2 cellular contexts compared by ENCODE assay signal in the genomic region with DNA sequence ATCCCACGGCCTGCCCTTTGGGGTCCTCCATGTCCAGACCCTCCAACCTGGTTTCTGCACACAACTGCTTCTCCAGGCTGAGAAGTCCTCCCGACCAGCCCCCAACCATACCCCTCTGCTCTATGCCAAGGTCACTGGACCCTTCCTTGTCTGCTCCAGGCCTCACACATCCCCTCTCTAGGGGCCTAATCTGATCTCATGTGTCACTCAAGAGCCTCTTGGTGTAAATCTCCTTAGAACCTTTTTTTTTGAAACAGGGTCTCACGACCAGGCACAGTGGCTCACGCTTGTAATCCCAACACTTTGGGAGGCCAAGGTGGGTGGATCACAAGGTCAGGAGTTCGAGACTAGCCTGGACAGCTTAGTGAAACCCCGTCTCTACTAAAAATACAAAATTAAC.
TF ChIP-seq lines count a peak whose summit lies in the region.

No MANE protein-coding gene starts in this region.

TF ChIP-seq in HCT116, 20 proteins besides CTCF, POLR2A, EP300 and RAD21 (continued from another document):
- TF ChIP-seq ELF1 (IDR thresholded peaks at IDR 0.05; ENCODE audit: borderline replicate concordance, low read depth) (no peak), EGR1 (IDR thresholded peaks at IDR 0.05; ENCODE audit: low read depth) (no peak), CBX3 (IDR thresholded peaks at IDR 0.05; ENCODE audit: low read depth) (no peak), ZNF274 (IDR thresholded peaks at IDR 0.05; ENCODE audit: low read depth, low read length) (no peak), JUND (IDR thresholded peaks at IDR 0.05) (no peak), POLR2AphosphoS5 (IDR thresholded peaks at IDR 0.05; ENCODE audit: low read depth, low read length) (no peak), YY1 (IDR thresholded peaks at IDR 0.05; ENCODE audit: extremely low read depth, insufficient replicate concordance, low read depth, low read length) (no peak), SRF (IDR thresholded peaks at IDR 0.05; ENCODE audit: low read depth) (no peak), CEBPB (IDR thresholded peaks at IDR 0.05; ENCODE audit: low read depth) (no peak), EZH2phosphoT487 (IDR thresholded peaks at IDR 0.05; ENCODE audit: borderline replicate concordance) (no peak), SP1 (IDR thresholded peaks at IDR 0.05; ENCODE audit: low read depth) (no peak), EZH2 (IDR thresholded peaks at IDR 0.05) (no peak)
- TF ChIP-seq, protein P1, sequence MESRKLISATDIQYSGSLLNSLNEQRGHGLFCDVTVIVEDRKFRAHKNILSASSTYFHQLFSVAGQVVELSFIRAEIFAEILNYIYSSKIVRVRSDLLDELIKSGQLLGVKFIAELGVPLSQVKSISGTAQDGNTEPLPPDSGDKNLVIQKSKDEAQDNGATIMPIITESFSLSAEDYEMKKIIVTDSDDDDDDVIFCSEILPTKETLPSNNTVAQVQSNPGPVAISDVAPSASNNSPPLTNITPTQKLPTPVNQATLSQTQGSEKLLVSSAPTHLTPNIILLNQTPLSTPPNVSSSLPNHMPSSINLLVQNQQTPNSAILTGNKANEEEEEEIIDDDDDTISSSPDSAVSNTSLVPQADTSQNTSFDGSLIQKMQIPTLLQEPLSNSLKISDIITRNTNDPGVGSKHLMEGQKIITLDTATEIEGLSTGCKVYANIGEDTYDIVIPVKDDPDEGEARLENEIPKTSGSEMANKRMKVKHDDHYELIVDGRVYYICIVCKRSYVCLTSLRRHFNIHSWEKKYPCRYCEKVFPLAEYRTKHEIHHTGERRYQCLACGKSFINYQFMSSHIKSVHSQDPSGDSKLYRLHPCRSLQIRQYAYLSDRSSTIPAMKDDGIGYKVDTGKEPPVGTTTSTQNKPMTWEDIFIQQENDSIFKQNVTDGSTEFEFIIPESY (IDR thresholded peaks at IDR 0.05; ENCODE audit: extremely low read depth, insufficient replicate concordance, low read length): no peak
- TF ChIP-seq, protein P2, sequence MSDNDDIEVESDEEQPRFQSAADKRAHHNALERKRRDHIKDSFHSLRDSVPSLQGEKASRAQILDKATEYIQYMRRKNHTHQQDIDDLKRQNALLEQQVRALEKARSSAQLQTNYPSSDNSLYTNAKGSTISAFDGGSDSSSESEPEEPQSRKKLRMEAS (IDR thresholded peaks at IDR 0.05): no peak
- TF ChIP-seq, protein P3, sequence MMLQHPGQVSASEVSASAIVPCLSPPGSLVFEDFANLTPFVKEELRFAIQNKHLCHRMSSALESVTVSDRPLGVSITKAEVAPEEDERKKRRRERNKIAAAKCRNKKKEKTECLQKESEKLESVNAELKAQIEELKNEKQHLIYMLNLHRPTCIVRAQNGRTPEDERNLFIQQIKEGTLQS (IDR thresholded peaks at IDR 0.05): no peak
- TF ChIP-seq, protein P4, sequence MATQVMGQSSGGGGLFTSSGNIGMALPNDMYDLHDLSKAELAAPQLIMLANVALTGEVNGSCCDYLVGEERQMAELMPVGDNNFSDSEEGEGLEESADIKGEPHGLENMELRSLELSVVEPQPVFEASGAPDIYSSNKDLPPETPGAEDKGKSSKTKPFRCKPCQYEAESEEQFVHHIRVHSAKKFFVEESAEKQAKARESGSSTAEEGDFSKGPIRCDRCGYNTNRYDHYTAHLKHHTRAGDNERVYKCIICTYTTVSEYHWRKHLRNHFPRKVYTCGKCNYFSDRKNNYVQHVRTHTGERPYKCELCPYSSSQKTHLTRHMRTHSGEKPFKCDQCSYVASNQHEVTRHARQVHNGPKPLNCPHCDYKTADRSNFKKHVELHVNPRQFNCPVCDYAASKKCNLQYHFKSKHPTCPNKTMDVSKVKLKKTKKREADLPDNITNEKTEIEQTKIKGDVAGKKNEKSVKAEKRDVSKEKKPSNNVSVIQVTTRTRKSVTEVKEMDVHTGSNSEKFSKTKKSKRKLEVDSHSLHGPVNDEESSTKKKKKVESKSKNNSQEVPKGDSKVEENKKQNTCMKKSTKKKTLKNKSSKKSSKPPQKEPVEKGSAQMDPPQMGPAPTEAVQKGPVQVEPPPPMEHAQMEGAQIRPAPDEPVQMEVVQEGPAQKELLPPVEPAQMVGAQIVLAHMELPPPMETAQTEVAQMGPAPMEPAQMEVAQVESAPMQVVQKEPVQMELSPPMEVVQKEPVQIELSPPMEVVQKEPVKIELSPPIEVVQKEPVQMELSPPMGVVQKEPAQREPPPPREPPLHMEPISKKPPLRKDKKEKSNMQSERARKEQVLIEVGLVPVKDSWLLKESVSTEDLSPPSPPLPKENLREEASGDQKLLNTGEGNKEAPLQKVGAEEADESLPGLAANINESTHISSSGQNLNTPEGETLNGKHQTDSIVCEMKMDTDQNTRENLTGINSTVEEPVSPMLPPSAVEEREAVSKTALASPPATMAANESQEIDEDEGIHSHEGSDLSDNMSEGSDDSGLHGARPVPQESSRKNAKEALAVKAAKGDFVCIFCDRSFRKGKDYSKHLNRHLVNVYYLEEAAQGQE (IDR thresholded peaks at IDR 0.05; ENCODE audit: low read depth): no peak
TF ChIP-seq in HCT116: peak in this region for 0.

TF ChIP-seq in WTC11, 78 proteins besides CTCF, POLR2A, EP300 and RAD21 (continued from another document):
- TF ChIP-seq NFYB (CRISPR knock-in tag; conservative IDR thresholded peaks at IDR 0.05; ENCODE audit: low read depth) (no peak), ZNF671 (CRISPR knock-in tag; IDR thresholded peaks at IDR 0.05) (no peak), NFE2L1 (CRISPR knock-in tag; IDR thresholded peaks at IDR 0.05) (no peak), GTF2I (CRISPR knock-in tag; conservative IDR thresholded peaks at IDR 0.05) (no peak), EMX1 (CRISPR knock-in tag; IDR thresholded peaks at IDR 0.05) (no peak), ETV6 (CRISPR knock-in tag; IDR thresholded peaks at IDR 0.05) (no peak), GABPB1 (CRISPR knock-in tag; IDR thresholded peaks at IDR 0.05) (no peak), ZNF423 (CRISPR knock-in tag; IDR thresholded peaks at IDR 0.05) (no peak), NR3C1 (CRISPR knock-in tag; conservative IDR thresholded peaks at IDR 0.05; ENCODE audit: low read depth) (no peak), NR2C2 (CRISPR knock-in tag; IDR thresholded peaks at IDR 0.05) (no peak)
- TF ChIP-seq, protein P5, sequence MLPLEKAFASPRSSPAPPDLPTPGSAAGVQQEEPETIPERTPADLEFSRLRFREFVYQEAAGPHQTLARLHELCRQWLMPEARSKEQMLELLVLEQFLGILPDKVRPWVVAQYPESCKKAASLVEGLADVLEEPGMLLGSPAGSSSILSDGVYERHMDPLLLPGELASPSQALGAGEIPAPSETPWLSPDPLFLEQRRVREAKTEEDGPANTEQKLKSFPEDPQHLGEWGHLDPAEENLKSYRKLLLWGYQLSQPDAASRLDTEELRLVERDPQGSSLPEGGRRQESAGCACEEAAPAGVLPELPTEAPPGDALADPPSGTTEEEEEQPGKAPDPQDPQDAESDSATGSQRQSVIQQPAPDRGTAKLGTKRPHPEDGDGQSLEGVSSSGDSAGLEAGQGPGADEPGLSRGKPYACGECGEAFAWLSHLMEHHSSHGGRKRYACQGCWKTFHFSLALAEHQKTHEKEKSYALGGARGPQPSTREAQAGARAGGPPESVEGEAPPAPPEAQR (CRISPR knock-in tag; IDR thresholded peaks at IDR 0.05): no peak
- TF ChIP-seq, protein P6, sequence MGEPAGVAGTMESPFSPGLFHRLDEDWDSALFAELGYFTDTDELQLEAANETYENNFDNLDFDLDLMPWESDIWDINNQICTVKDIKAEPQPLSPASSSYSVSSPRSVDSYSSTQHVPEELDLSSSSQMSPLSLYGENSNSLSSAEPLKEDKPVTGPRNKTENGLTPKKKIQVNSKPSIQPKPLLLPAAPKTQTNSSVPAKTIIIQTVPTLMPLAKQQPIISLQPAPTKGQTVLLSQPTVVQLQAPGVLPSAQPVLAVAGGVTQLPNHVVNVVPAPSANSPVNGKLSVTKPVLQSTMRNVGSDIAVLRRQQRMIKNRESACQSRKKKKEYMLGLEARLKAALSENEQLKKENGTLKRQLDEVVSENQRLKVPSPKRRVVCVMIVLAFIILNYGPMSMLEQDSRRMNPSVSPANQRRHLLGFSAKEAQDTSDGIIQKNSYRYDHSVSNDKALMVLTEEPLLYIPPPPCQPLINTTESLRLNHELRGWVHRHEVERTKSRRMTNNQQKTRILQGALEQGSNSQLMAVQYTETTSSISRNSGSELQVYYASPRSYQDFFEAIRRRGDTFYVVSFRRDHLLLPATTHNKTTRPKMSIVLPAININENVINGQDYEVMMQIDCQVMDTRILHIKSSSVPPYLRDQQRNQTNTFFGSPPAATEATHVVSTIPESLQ (CRISPR knock-in tag; IDR thresholded peaks at IDR 0.05): no peak
- TF ChIP-seq, protein P7, sequence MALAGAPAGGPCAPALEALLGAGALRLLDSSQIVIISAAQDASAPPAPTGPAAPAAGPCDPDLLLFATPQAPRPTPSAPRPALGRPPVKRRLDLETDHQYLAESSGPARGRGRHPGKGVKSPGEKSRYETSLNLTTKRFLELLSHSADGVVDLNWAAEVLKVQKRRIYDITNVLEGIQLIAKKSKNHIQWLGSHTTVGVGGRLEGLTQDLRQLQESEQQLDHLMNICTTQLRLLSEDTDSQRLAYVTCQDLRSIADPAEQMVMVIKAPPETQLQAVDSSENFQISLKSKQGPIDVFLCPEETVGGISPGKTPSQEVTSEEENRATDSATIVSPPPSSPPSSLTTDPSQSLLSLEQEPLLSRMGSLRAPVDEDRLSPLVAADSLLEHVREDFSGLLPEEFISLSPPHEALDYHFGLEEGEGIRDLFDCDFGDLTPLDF (CRISPR knock-in tag; IDR thresholded peaks at IDR 0.05): no peak
- TF ChIP-seq, protein P8, sequence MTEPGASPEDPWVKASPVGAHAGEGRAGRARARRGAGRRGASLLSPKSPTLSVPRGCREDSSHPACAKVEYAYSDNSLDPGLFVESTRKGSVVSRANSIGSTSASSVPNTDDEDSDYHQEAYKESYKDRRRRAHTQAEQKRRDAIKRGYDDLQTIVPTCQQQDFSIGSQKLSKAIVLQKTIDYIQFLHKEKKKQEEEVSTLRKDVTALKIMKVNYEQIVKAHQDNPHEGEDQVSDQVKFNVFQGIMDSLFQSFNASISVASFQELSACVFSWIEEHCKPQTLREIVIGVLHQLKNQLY (CRISPR knock-in tag; IDR thresholded peaks at IDR 0.05): no peak
- TF ChIP-seq, protein P9, sequence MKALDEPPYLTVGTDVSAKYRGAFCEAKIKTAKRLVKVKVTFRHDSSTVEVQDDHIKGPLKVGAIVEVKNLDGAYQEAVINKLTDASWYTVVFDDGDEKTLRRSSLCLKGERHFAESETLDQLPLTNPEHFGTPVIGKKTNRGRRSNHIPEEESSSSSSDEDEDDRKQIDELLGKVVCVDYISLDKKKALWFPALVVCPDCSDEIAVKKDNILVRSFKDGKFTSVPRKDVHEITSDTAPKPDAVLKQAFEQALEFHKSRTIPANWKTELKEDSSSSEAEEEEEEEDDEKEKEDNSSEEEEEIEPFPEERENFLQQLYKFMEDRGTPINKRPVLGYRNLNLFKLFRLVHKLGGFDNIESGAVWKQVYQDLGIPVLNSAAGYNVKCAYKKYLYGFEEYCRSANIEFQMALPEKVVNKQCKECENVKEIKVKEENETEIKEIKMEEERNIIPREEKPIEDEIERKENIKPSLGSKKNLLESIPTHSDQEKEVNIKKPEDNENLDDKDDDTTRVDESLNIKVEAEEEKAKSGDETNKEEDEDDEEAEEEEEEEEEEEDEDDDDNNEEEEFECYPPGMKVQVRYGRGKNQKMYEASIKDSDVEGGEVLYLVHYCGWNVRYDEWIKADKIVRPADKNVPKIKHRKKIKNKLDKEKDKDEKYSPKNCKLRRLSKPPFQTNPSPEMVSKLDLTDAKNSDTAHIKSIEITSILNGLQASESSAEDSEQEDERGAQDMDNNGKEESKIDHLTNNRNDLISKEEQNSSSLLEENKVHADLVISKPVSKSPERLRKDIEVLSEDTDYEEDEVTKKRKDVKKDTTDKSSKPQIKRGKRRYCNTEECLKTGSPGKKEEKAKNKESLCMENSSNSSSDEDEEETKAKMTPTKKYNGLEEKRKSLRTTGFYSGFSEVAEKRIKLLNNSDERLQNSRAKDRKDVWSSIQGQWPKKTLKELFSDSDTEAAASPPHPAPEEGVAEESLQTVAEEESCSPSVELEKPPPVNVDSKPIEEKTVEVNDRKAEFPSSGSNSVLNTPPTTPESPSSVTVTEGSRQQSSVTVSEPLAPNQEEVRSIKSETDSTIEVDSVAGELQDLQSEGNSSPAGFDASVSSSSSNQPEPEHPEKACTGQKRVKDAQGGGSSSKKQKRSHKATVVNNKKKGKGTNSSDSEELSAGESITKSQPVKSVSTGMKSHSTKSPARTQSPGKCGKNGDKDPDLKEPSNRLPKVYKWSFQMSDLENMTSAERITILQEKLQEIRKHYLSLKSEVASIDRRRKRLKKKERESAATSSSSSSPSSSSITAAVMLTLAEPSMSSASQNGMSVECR (CRISPR knock-in tag; IDR thresholded peaks at IDR 0.05; ENCODE audit: borderline replicate concordance): no peak
- TF ChIP-seq, protein P10, sequence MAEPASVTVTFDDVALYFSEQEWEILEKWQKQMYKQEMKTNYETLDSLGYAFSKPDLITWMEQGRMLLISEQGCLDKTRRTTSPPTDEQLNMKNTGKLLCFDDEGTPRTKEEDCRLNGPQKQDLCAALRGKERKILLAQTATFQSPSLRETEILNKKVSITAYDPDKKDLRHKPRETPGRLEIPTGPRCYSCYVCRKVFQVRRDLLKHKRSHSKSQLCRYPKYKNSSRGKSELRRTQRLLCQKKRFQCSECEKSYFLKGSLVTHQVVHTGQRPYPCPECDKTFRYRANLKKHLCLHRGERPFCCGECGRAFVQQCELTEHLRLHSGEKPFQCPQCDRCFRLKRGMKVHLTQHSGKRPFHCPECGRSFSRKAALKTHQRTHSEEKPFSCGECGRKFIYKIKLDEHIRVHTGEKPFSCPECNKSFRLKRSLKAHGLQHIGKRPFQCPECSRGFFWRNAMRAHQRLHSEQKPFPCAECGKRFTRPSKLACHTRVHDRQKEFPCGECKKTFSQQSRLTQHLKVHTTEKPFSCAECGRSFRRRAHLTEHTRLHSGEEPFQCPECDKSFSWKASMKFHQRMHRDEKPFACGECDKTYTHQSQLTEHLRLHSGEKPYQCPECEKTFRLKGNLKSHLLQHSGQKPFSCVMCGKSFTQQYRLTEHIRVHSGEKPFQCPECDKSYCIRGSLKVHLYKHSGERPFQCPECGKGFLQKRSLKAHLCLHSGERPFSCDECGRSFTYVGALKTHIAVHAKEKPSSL (CRISPR knock-in tag; conservative IDR thresholded peaks at IDR 0.05): no peak
- TF ChIP-seq, protein P11, sequence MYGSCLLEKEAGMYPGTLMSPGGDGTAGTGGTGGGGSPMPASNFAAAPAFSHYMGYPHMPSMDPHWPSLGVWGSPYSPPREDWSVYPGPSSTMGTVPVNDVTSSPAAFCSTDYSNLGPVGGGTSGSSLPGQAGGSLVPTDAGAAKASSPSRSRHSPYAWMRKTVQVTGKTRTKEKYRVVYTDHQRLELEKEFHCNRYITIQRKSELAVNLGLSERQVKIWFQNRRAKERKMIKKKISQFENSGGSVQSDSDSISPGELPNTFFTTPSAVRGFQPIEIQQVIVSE (CRISPR knock-in tag; IDR thresholded peaks at IDR 0.05; ENCODE audit: borderline replicate concordance): no peak
